Comparison of ENCODE assay signal across 8 cellular contexts in the genomic region with DNA sequence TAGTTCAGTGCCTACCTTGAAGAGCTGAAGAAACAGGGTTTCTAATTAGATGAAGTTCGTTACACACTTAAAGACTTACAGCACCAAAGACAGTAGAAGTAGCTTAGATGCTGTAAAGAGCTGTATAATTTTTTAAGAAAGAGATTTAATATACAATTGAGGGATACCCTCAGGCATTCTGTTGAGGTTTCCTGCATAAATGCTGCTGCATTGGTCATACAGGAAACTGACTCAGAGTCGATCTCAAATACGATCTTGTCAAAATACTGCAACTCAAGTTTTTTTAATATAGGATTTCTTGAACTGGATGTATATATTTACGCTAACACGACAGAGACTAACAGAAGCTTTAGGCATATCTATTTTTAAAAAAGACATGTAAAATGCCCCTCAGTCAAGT. TPM values are rescaled to one million over a fixed set of nuclear protein-coding genes. Genes with fewer than 3 reads are reported as not detected.
DNase-seq lines count a peak whose midpoint lies in the region; ATAC-seq and TF ChIP-seq lines count a peak whose summit lies in the region.

No MANE protein-coding gene starts in this region.

- peak overlapping the region; percentile 79 for H3K4me3 ChIP-seq in BLaER1
- H3K4me3 ChIP-seq in lower lobe of right lung, result no peak overlapping the region

- peak overlapping the region; percentile 89 for H3K4me2 ChIP-seq in BLaER1

- peak overlapping the region; percentile 99 for H3K9ac ChIP-seq in BLaER1

- H3K4me1 ChIP-seq in BLaER1 (peaks cover 30% of the 10 kb centered on the region), lower lobe of right lung (peaks cover 30% of the 10 kb centered on the region)

- H3K4me1 Mint-ChIP-seq in activated T-helper 1 cell treated with anti-CD3 and anti-CD28 coated beads, Interleukin-12 subunit alpha, Interleukin-12 subunit beta, Interleukin-2, Interleukin-4 antibody, amounts not matched to agents 30 ng/mL and 10 ng/mL and 1 ng/mL, durations not matched to agents 14 hours and 24 hours and 36 hours (ENCODE audit: low read depth), result peaks cover 38% of the 10 kb centered on the region

- H3K27me3 Mint-ChIP-seq in activated T-helper 1 cell treated with anti-CD3 and anti-CD28 coated beads, Interleukin-12 subunit alpha, Interleukin-12 subunit beta, Interleukin-2, Interleukin-4 antibody, amounts not matched to agents 30 ng/mL and 10 ng/mL and 1 ng/mL, durations not matched to agents 14 hours and 24 hours and 36 hours (ENCODE audit: insufficient read depth), result no peaks in the 10 kb centered on the region

- peaks cover under 1% of the 10 kb centered on the region; the same call in 1 of the 2 replicates for H4K20me1 ChIP-seq in BLaER1

- TF ChIP-seq CTCF in lower lobe of right lung (IDR thresholded peaks at IDR 0.05), result no peak

- no peaks in the 10 kb centered on the region for H3K9me3 Mint-ChIP-seq in activated T-helper 1 cell treated with anti-CD3 and anti-CD28 coated beads, Interleukin-12 subunit alpha, Interleukin-12 subunit beta, Interleukin-2, Interleukin-4 antibody, amounts not matched to agents 30 ng/mL and 10 ng/mL and 1 ng/mL, durations not matched to agents 14 hours and 24 hours and 36 hours

- ATAC-seq in lower lobe of right lung (no peak), GM18909 (IDR thresholded peaks at IDR 0.05; ENCODE audit: poor library complexity, unreplicated experiment) (no peak)

- H3K27me3 ChIP-seq in BLaER1, result no peaks in the 10 kb centered on the region
- no peaks in the 10 kb centered on the region for H3K27me3 ChIP-seq in lower lobe of right lung (ENCODE audit: low read depth)

- no peaks in the 10 kb centered on the region for H3K9me3 ChIP-seq in BLaER1
- no peaks in the 10 kb centered on the region for H3K9me3 ChIP-seq in lower lobe of right lung

- H3K27ac Mint-ChIP-seq in activated T-helper 1 cell treated with anti-CD3 and anti-CD28 coated beads, Interleukin-12 subunit alpha, Interleukin-12 subunit beta, Interleukin-2, Interleukin-4 antibody, amounts not matched to agents 30 ng/mL and 10 ng/mL and 1 ng/mL, durations not matched to agents 14 hours and 24 hours and 36 hours, result peak overlapping the region; percentile 98

- intact Hi-C loops in activated T-helper 1 cell treated with anti-CD3 and anti-CD28 coated beads, Interleukin-12 subunit alpha, Interleukin-12 subunit beta, Interleukin-2, Interleukin-4 antibody, amounts not matched to agents 30 ng/mL and 10 ng/mL and 1 ng/mL, durations not matched to agents 14 hours and 24 hours and 36 hours (cut with micrococcal nuclease), result loop anchor here (5.0 kb wide), 1 partner anchor 533 kb away; no protein-coding TSS in a partner anchor
- intact Hi-C loops in lower lobe of right lung (cut with DNase I), result no loop called here

- H3K27ac ChIP-seq in BLaER1 (peak overlapping the region; percentile 99), lower lobe of right lung (peak overlapping the region; percentile 96)

- DNase-seq in HT-29 (ENCODE audit: low spot score) (peak; percentile 38), lower lobe of right lung (no peak), NCI-H524 treated with DMSO at 0.1 percent for 48 hours (lab: John Stamatoyannopoulos, UW) (no peak), iPS-NIHi11 (ENCODE audit: low spot score) (no peak)
- no peak for DNase-seq in activated T-helper 1 cell treated with anti-CD3 and anti-CD28 coated beads, Interleukin-12 subunit alpha, Interleukin-12 subunit beta, Interleukin-2, Interleukin-4 antibody, amounts not matched to agents 30 ng/mL and 10 ng/mL and 1 ng/mL, durations not matched to agents 14 hours and 24 hours and 36 hours (ENCODE audit: low spot score)
- DNase-seq in stimulated activated CD4-positive, alpha-beta T cell treated with anti-CD3 and anti-CD28 coated beads, Interleukin-2, amount 100 ng/mL, for 48 hours, result no peak

- no peaks in the 10 kb centered on the region for H3K36me3 ChIP-seq in BLaER1
- H3K36me3 ChIP-seq in lower lobe of right lung, result no peaks in the 10 kb centered on the region

- H3K4me3 Mint-ChIP-seq in activated T-helper 1 cell treated with anti-CD3 and anti-CD28 coated beads, Interleukin-12 subunit alpha, Interleukin-12 subunit beta, Interleukin-2, Interleukin-4 antibody, amounts not matched to agents 30 ng/mL and 10 ng/mL and 1 ng/mL, durations not matched to agents 14 hours and 24 hours and 36 hours, result peak overlapping the region; percentile 97

- peaks cover 5% of the 10 kb centered on the region for H3K36me3 Mint-ChIP-seq in activated T-helper 1 cell treated with anti-CD3 and anti-CD28 coated beads, Interleukin-12 subunit alpha, Interleukin-12 subunit beta, Interleukin-2, Interleukin-4 antibody, amounts not matched to agents 30 ng/mL and 10 ng/mL and 1 ng/mL, durations not matched to agents 14 hours and 24 hours and 36 hours (ENCODE audit: low read depth)

RNA-seq across cellular contexts. Expression of gene ARID5B, which starts 2.5 kb away (rescaled TPM):
- 16.9 and 18.9 TPM in 2 replicates for total RNA-seq in HT-29 (2014; rRNA removed; shearing (Covaris generic))
- total RNA-seq in activated T-helper 1 cell treated with anti-CD3 and anti-CD28 coated beads, Interleukin-12 subunit alpha, Interleukin-12 subunit beta, Interleukin-2, Interleukin-4 antibody, amounts not matched to agents 30 ng/mL and 10 ng/mL and 1 ng/mL, durations not matched to agents 14 hours and 24 hours and 36 hours, result 62.4 and 65.1 TPM in 2 replicates
- total RNA-seq in lower lobe of right lung, result 29.8 TPM
